Comparison of ENCODE assay signal across 8 cellular contexts in genomic region chr22:42500836-42501179, GRCh38. TPM values are rescaled to one million over a fixed set of nuclear protein-coding genes. Genes with fewer than 3 reads are reported as not detected.
A peak's percentile ranks its signal among the peaks of the same experiment; 100 is the strongest.
DNase-seq lines count a peak whose midpoint lies in the region; ATAC-seq, FAIRE-seq and TF ChIP-seq lines count a peak whose summit lies in the region.

No MANE protein-coding gene starts in this region.

- H3K4me1 Mint-ChIP-seq in activated naive CD4-positive, alpha-beta T cell treated with anti-CD3 and anti-CD28 coated beads, Interleukin-2, amount 10 ng/mL, durations not matched to agents 7 days and 5 days, result peaks cover 32% of the 10 kb centered on the region

- H3K27me3 ChIP-seq in mesendoderm (ENCODE audit: insufficient read depth, low read length, poor library complexity) (no peaks in the 10 kb centered on the region), tibial nerve (no peaks in the 10 kb centered on the region)

- no peak for FAIRE-seq in urothelium cell line (lab: Jason Lieb, UNC)

- no peak for DNase-seq in activated naive CD4-positive, alpha-beta T cell treated with anti-CD3 and anti-CD28 coated beads, Interleukin-2, amount 10 ng/mL, durations not matched to agents 7 days and 5 days
- DNase-seq in activated naive CD4-positive, alpha-beta T cell (lab: John Stamatoyannopoulos, UW), result no peak
- DNase-seq in choroid plexus epithelial cell (ENCODE audit: low read depth) (no peak), mesendoderm (no peak), tibial nerve (ENCODE audit: low spot score in 2 of 2) (no peak), urothelium cell line (ENCODE audit: low spot score) (no peak), SKM-1 treated with dmso at 0.1 percent for 144 hours (lab: John Stamatoyannopoulos, UW; ENCODE audit: unreplicated experiment) (no peak)

- no peaks in the 10 kb centered on the region for H3K9me3 ChIP-seq in tibial nerve

- no peak overlapping the region for H3K4ac ChIP-seq in mesendoderm (ENCODE audit: low read depth, low read length)

- H3K4me1 ChIP-seq in mesendoderm (ENCODE audit: control insufficient read depth, low read depth, low read length), result no peaks in the 10 kb centered on the region
- peaks cover 0 to 13% (median 7%) of the 10 kb centered on the region in 4 donors for H3K4me1 ChIP-seq in tibial nerve

- no peak overlapping the region for H2BK15ac ChIP-seq in mesendoderm (replicated peaks; ENCODE audit: low read depth)

- CTCF ChIA-PET in activated naive CD4-positive, alpha-beta T cell treated with anti-CD3 and anti-CD28 coated beads, Interleukin-2, amount 10 ng/mL, durations not matched to agents 7 days and 5 days (lab: Charles Lee), result no interaction called here

- H3K27ac Mint-ChIP-seq in activated naive CD4-positive, alpha-beta T cell treated with anti-CD3 and anti-CD28 coated beads, Interleukin-2, amount 10 ng/mL, durations not matched to agents 7 days and 5 days, result no peak overlapping the region

- no peaks in the 10 kb centered on the region for H3K79me1 ChIP-seq in mesendoderm (ENCODE audit: low read length)

- no peak overlapping the region for H2AK5ac ChIP-seq in mesendoderm (ENCODE audit: low read length)

- no peak for ATAC-seq in GM18520 (IDR thresholded peaks at IDR 0.05; ENCODE audit: unreplicated experiment)

- H3K36me3 ChIP-seq in mesendoderm (ENCODE audit: control insufficient read depth, insufficient read depth, low read length), result no peaks in the 10 kb centered on the region
- no peaks in the 10 kb centered on the region for H3K36me3 ChIP-seq in tibial nerve

- peak overlapping the region; percentile 46 for H3K4me2 ChIP-seq in mesendoderm (ENCODE audit: low read length)

- no peak overlapping the region for H2BK120ac ChIP-seq in mesendoderm (ENCODE audit: low read depth, low read length)

- peak overlapping the region; percentile 60 for H3K4me3 Mint-ChIP-seq in activated naive CD4-positive, alpha-beta T cell treated with anti-CD3 and anti-CD28 coated beads, Interleukin-2, amount 10 ng/mL, durations not matched to agents 7 days and 5 days

- WGBS in mesendoderm (ENCODE audit: extremely low coverage, insufficient coverage, low lambda C conversion rate), result no CpG with 5 or more reads among the region's 26 CpGs
- 23 to 29% methylated on average over 23 to 25 of the region's 26 CpGs for WGBS in tibial nerve, 2 donors

- TF ChIP-seq EP300 in tibial nerve (IDR thresholded peaks at IDR 0.05), result no peak

- H3K9me3 Mint-ChIP-seq in activated naive CD4-positive, alpha-beta T cell treated with anti-CD3 and anti-CD28 coated beads, Interleukin-2, amount 10 ng/mL, durations not matched to agents 7 days and 5 days, result no peaks in the 10 kb centered on the region

- no peak overlapping the region for H4K5ac ChIP-seq in mesendoderm (ENCODE audit: low read length)

- H3K18ac ChIP-seq in mesendoderm (ENCODE audit: low read length), result no peak overlapping the region

- no peak overlapping the region for H3K23ac ChIP-seq in mesendoderm (ENCODE audit: low read length)

- no peak overlapping the region for H4K8ac ChIP-seq in mesendoderm (ENCODE audit: low read depth, low read length)

- no peaks in the 10 kb centered on the region for H3K36me3 Mint-ChIP-seq in activated naive CD4-positive, alpha-beta T cell treated with anti-CD3 and anti-CD28 coated beads, Interleukin-2, amount 10 ng/mL, durations not matched to agents 7 days and 5 days

- H3K27ac ChIP-seq in mesendoderm (ENCODE audit: low read depth, low read length) (no peak overlapping the region), tibial nerve (peak overlapping the region in 1 of 4 donors; percentile 69)

- H3K56ac ChIP-seq in mesendoderm (ENCODE audit: low read length), result peak overlapping the region; percentile 87

- H3K79me2 ChIP-seq in mesendoderm (ENCODE audit: control insufficient read depth, insufficient read depth, low read length), result no peaks in the 10 kb centered on the region

- H3K4me3 ChIP-seq in choroid plexus epithelial cell (ENCODE audit: low read depth, low read length), result peak overlapping the region; percentile 22
- H3K4me3 ChIP-seq in mesendoderm (ENCODE audit: low read length), result no peak overlapping the region
- H3K4me3 ChIP-seq in tibial nerve, result peak overlapping the region; percentile 34 to 53 (median 42)

- no peak overlapping the region for H2BK5ac ChIP-seq in mesendoderm (ENCODE audit: low read length)

- TF ChIP-seq POLR2A in tibial nerve (IDR thresholded peaks at IDR 0.05), result no peak

- peak overlapping the region; percentile 58 for H3K9ac ChIP-seq in mesendoderm (ENCODE audit: low read length)

- peaks cover 11% of the 10 kb centered on the region for H3K27me3 Mint-ChIP-seq in activated naive CD4-positive, alpha-beta T cell treated with anti-CD3 and anti-CD28 coated beads, Interleukin-2, amount 10 ng/mL, durations not matched to agents 7 days and 5 days

- no peak for TF ChIP-seq CTCF in choroid plexus epithelial cell (conservative IDR thresholded peaks at IDR 0.05; ENCODE audit: low read depth, low read length)
- no peak for TF ChIP-seq CTCF in tibial nerve (IDR thresholded peaks at IDR 0.05)

RNA-seq across cellular contexts. Expression of gene RRP7A, which starts 18.8 kb away (rescaled TPM):
- polyA plus RNA-seq in mesendoderm (2013, experiment 1 of 2), result 40.6 TPM
- 40.6 TPM for polyA plus RNA-seq in mesendoderm (2013, experiment 2 of 2)
- total RNA-seq in tibial nerve, result 10 to 100 TPM; 25.7 to 37.8 (median 29.6) TPM

RNA-seq across cellular contexts. Expression of gene SERHL2, which starts 52.9 kb away (rescaled TPM):
- polyA plus RNA-seq in mesendoderm (2013, experiment 1 of 2), result 1.5 TPM
- polyA plus RNA-seq in mesendoderm (2013, experiment 2 of 2), result 1.2 TPM
- total RNA-seq in tibial nerve, result 10 to 100 TPM in 2 of 4 donors, 1 to 10 TPM in 2; 3.3 to 14.2 (median 10.8) TPM
